Comparison of ENCODE assay signal across 35 cellular contexts in the genomic region with DNA sequence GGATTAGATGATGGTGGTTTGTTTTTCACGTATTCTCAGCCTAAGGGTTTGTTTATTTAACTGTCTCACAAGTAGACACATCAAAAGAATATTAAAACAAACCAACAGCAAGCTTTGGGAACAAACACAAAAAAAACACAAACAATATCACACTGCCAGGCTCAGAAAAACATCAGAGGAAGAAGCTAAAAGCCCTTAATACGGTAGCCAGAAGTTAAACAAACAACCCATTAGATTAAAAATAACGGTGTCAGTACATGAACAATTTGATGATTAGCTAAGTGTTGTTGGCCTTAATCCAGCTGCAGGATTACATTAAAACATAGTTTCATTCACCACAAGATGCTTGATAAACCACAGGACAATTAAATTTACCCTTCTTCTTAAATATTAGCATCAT. TPM values are rescaled to one million over a fixed set of nuclear protein-coding genes. Genes with fewer than 3 reads are reported as not detected.
"Had no signal": no experiment of that assay in that cellular context is flagged by ENCODE, and none has a peak within 500 bp of the region (broad histone marks: within the 10 kb centered on the region; RNA-seq: fewer than 3 reads in every experiment).

No MANE protein-coding gene starts in this region.

- H3K9me3 ChIP-seq: ascending aorta, breast epithelium, colonic mucosa, esophagus squamous epithelium, gastroesophageal sphincter, heart right ventricle had no signal

- H3K36me3 ChIP-seq: ascending aorta, breast epithelium, cardiac muscle cell, colonic mucosa, esophagus squamous epithelium, gastroesophageal sphincter, heart right ventricle had no signal

- H3K4me1 ChIP-seq: ascending aorta, breast epithelium, colonic mucosa, esophagus squamous epithelium, gastroesophageal sphincter, heart right ventricle had no signal

- H3K4me3 ChIP-seq: ascending aorta, breast epithelium, cardiac muscle cell, colonic mucosa, esophagus squamous epithelium, gastroesophageal sphincter, heart right ventricle, hepatocyte had no signal

- DNase-seq: activated CD4-positive, alpha-beta memory T cell treated with anti-CD3 and anti-CD28 coated beads for 36 hours; activated CD4-positive, alpha-beta T cell treated with anti-CD3 and anti-CD28 coated beads for 36 hours; activated CD4-positive, alpha-beta T cell treated with anti-CD3 and anti-CD28 coated beads, Interleukin-2, amount 10 ng/mL, durations not matched to agents 24 days and 14 days; activated CD4-positive, CD25-positive, alpha-beta regulatory T cell; activated CD4-positive, CD25-positive, alpha-beta regulatory T cell treated with anti-CD3 and anti-CD28 coated beads, Interleukin-2, amount 50 U/mL, for 72 hours; activated CD8-positive, alpha-beta memory T cell treated with anti-CD3 and anti-CD28 coated beads, Interleukin-2, amount 10 ng/mL, durations not matched to agents 7 days and 5 days; activated CD8-positive, alpha-beta memory T cell treated with anti-CD3 and anti-CD28 coated beads, Interleukin-2, amount 50 U/mL, for 4 hours; activated CD8-positive, alpha-beta T cell treated with anti-CD3 and anti-CD28 coated beads, Interleukin-2, amount 10 ng/mL, durations not matched to agents 7 days and 5 days; activated effector memory CD4-positive, alpha-beta T cell treated with anti-CD3 and anti-CD28 coated beads, Interleukin-2, amount 50 U/mL, for 16 hours; activated naive CD4-positive, alpha-beta T cell treated with anti-CD3 and anti-CD28 coated beads, Interleukin-2, amount 10 ng/mL, durations not matched to agents 7 days and 5 days; activated naive CD8-positive, alpha-beta T cell treated with anti-CD3 and anti-CD28 coated beads, Interleukin-2, amount 10 ng/mL, durations not matched to agents 7 days and 5 days; activated T-cell treated with anti-CD3 and anti-CD28 coated beads, Interleukin-2, amount 50 U/mL, for 1 hour; activated T-cell treated with anti-CD3 and anti-CD28 coated beads, Interleukin-2, amount 50 U/mL, for 48 hours; central memory CD4-positive, alpha-beta T cell; cerebellar nuclear complex; colonic mucosa; effector CD8-positive, alpha-beta T cell; esophagus squamous epithelium; foreskin melanocyte; heart right ventricle had no signal

- ATAC-seq: activated CD4-positive, alpha-beta T cell treated with anti-CD3 and anti-CD28 coated beads for 36 hours; activated CD8-positive, alpha-beta memory T cell treated with anti-CD3 and anti-CD28 coated beads, Interleukin-2, amount 10 ng/mL, durations not matched to agents 7 days and 5 days; activated CD8-positive, alpha-beta T cell treated with anti-CD3 and anti-CD28 coated beads, Interleukin-2, amount 10 ng/mL, durations not matched to agents 7 days and 5 days; activated naive CD4-positive, alpha-beta T cell treated with anti-CD3 and anti-CD28 coated beads, Interleukin-2, amount 50 U/mL, for 72 hours; gastroesophageal sphincter; heart right ventricle had no signal

- FAIRE-seq: endothelial cell of umbilical vein had no signal

- H3K27ac ChIP-seq: ascending aorta, breast epithelium, cardiac muscle cell, colonic mucosa, epithelial cell of prostate, esophagus squamous epithelium, gastroesophageal sphincter, heart right ventricle, hepatocyte had no signal

- H3K27me3 ChIP-seq: ascending aorta, colonic mucosa, hepatocyte had no signal

RNA-seq across cellular contexts. Expression of a gene that starts 15.9 kb away (rescaled TPM):
- total RNA-seq: activated CD4-positive, alpha-beta T cell treated with anti-CD3 and anti-CD28 coated beads for 36 hours; activated CD8-positive, alpha-beta memory T cell treated with anti-CD3 and anti-CD28 coated beads for 36 hours; activated CD8-positive, alpha-beta memory T cell treated with anti-CD3 and anti-CD28 coated beads, Interleukin-2, amount 10 ng/mL, durations not matched to agents 7 days and 5 days; activated CD8-positive, alpha-beta T cell treated with anti-CD3 and anti-CD28 coated beads, Interleukin-2, amount 10 ng/mL, durations not matched to agents 7 days and 5 days; activated naive CD4-positive, alpha-beta T cell treated with anti-CD3 and anti-CD28 coated beads, Interleukin-2, amount 50 U/mL, for 72 hours; activated naive CD8-positive, alpha-beta T cell treated with anti-CD3 and anti-CD28 coated beads, Interleukin-2, amount 10 ng/mL, durations not matched to agents 7 days and 5 days; cardiac muscle cell; dermis microvascular lymphatic vessel endothelial cell; endothelial cell of umbilical vein; fibroblast of lung; fibroblast of villous mesenchyme; glomerular endothelial cell; hepatocyte had no signal

RNA-seq across cellular contexts. Expression of a gene that starts 57.8 kb away (rescaled TPM):
- total RNA-seq: activated CD4-positive, alpha-beta memory T cell treated with anti-CD3 and anti-CD28 coated beads for 36 hours; activated CD4-positive, alpha-beta T cell treated with anti-CD3 and anti-CD28 coated beads for 36 hours; activated CD4-positive, alpha-beta T cell treated with anti-CD3 and anti-CD28 coated beads, Interleukin-2, amount 10 ng/mL, durations not matched to agents 24 days and 14 days; activated CD8-positive, alpha-beta memory T cell treated with anti-CD3 and anti-CD28 coated beads for 36 hours; activated CD8-positive, alpha-beta memory T cell treated with anti-CD3 and anti-CD28 coated beads, Interleukin-2, amount 10 ng/mL, durations not matched to agents 7 days and 5 days; activated CD8-positive, alpha-beta T cell treated with anti-CD3 and anti-CD28 coated beads, Interleukin-2, amount 10 ng/mL, durations not matched to agents 7 days and 5 days; activated naive CD4-positive, alpha-beta T cell treated with anti-CD3 and anti-CD28 coated beads, Interleukin-2, amount 50 U/mL, for 72 hours; activated naive CD8-positive, alpha-beta T cell treated with anti-CD3 and anti-CD28 coated beads, Interleukin-2, amount 10 ng/mL, durations not matched to agents 7 days and 5 days; activated T-helper 1 cell treated with anti-CD3 and anti-CD28 coated beads, Interleukin-12 subunit alpha, Interleukin-12 subunit beta, Interleukin-2, Interleukin-4 antibody, amounts not matched to agents 30 ng/mL and 10 ng/mL and 1 ng/mL, durations not matched to agents 14 hours and 24 hours and 36 hours; activated T-helper 2 cell treated with anti-CD3 and anti-CD28 coated beads, Interferon-gamma antibody, Interleukin-2, Interleukin-4, amounts not matched to agents 10 μg/mL and 5 μg/mL and 100 μg/mL, durations not matched to agents 14 hours and 24 hours and 36 hours; ascending aorta; cardiac muscle cell; colonic mucosa; dermis microvascular lymphatic vessel endothelial cell; endothelial cell of umbilical vein; fibroblast of lung; fibroblast of villous mesenchyme; heart right ventricle; hepatocyte had no signal
